In genomic region chr22:44850946-44851345, GRCh38 we compare ENCODE assay signal across 20 cellular contexts.
A peak's percentile ranks its signal among the peaks of the same experiment; 100 is the strongest.
DNase-seq lines count a peak whose midpoint lies in the region; ATAC-seq and TF ChIP-seq lines count a peak whose summit lies in the region.
"Had no signal": no experiment of that assay in that cellular context is flagged by ENCODE, and none has a peak within 500 bp of the region (broad histone marks: within the 10 kb centered on the region; RNA-seq: fewer than 3 reads in every experiment).

No MANE protein-coding gene starts in this region.

- no peak for ATAC-seq in activated CD4-positive, alpha-beta T cell treated with anti-CD3 and anti-CD28 coated beads for 36 hours
- ATAC-seq: HepG2 had no signal

- no peak overlapping the region for H3K4me3 Mint-ChIP-seq in activated CD4-positive, alpha-beta T cell treated with anti-CD3 and anti-CD28 coated beads for 36 hours
- no peak overlapping the region for H3K4me3 Mint-ChIP-seq in chondrocyte (ENCODE audit: unreplicated experiment)
- no peak overlapping the region for H3K4me3 Mint-ChIP-seq in activated naive CD4-positive, alpha-beta T cell treated with anti-CD3 and anti-CD28 coated beads for 36 hours
- H3K4me3 Mint-ChIP-seq in immature natural killer cell, result no peak overlapping the region
- H3K4me3 Mint-ChIP-seq: CD4-positive, CD25-positive, alpha-beta regulatory T cell had no signal

- no peaks in the 10 kb centered on the region for H3K9me3 Mint-ChIP-seq in activated CD4-positive, alpha-beta T cell treated with anti-CD3 and anti-CD28 coated beads for 36 hours (ENCODE audit: low read depth)
- H3K9me3 Mint-ChIP-seq in chondrocyte (ENCODE audit: low read depth), result no peaks in the 10 kb centered on the region
- no peaks in the 10 kb centered on the region for H3K9me3 Mint-ChIP-seq in activated naive CD4-positive, alpha-beta T cell treated with anti-CD3 and anti-CD28 coated beads for 36 hours
- no peaks in the 10 kb centered on the region for H3K9me3 Mint-ChIP-seq in immature natural killer cell

- H3K27me3 Mint-ChIP-seq in activated CD4-positive, alpha-beta T cell treated with anti-CD3 and anti-CD28 coated beads for 36 hours, result no peaks in the 10 kb centered on the region
- H3K27me3 Mint-ChIP-seq in chondrocyte (ENCODE audit: low read depth) (peaks cover 5% of the 10 kb centered on the region), immature natural killer cell (ENCODE audit: low read depth in 3 of 3) (peaks cover 0 to 3% (median 2%) of the 10 kb centered on the region in 3 donors)
- no peaks in the 10 kb centered on the region for H3K27me3 Mint-ChIP-seq in activated naive CD4-positive, alpha-beta T cell treated with anti-CD3 and anti-CD28 coated beads for 36 hours (ENCODE audit: low read depth)
- H3K27me3 Mint-ChIP-seq: CD4-positive, CD25-positive, alpha-beta regulatory T cell had no signal

- H3K4me1 Mint-ChIP-seq in activated CD4-positive, alpha-beta T cell treated with anti-CD3 and anti-CD28 coated beads for 36 hours, result peaks cover 10% of the 10 kb centered on the region
- H3K4me1 Mint-ChIP-seq in chondrocyte (ENCODE audit: low read depth), result no peaks in the 10 kb centered on the region
- H3K4me1 Mint-ChIP-seq in activated naive CD4-positive, alpha-beta T cell treated with anti-CD3 and anti-CD28 coated beads for 36 hours (ENCODE audit: low read depth), result peaks cover 10% of the 10 kb centered on the region
- no peaks in the 10 kb centered on the region for H3K4me1 Mint-ChIP-seq in immature natural killer cell
- H3K4me1 Mint-ChIP-seq: CD4-positive, CD25-positive, alpha-beta regulatory T cell had no signal

- H3K36me3 Mint-ChIP-seq in activated CD4-positive, alpha-beta T cell treated with anti-CD3 and anti-CD28 coated beads for 36 hours (ENCODE audit: low read depth), result no peaks in the 10 kb centered on the region
- H3K36me3 Mint-ChIP-seq in chondrocyte (ENCODE audit: low read depth) (no peaks in the 10 kb centered on the region), immature natural killer cell (peaks cover 0 to 8% (median 0%) of the 10 kb centered on the region in 3 donors)
- H3K36me3 Mint-ChIP-seq in activated naive CD4-positive, alpha-beta T cell treated with anti-CD3 and anti-CD28 coated beads for 36 hours (ENCODE audit: low read depth), result no peaks in the 10 kb centered on the region
- H3K36me3 Mint-ChIP-seq: CD4-positive, CD25-positive, alpha-beta regulatory T cell had no signal

- peak overlapping the region; percentile 47 for H3K27ac Mint-ChIP-seq in activated CD4-positive, alpha-beta T cell treated with anti-CD3 and anti-CD28 coated beads for 36 hours
- H3K27ac Mint-ChIP-seq in chondrocyte (ENCODE audit: unreplicated experiment) (no peak overlapping the region), immature natural killer cell (no peak overlapping the region)
- H3K27ac Mint-ChIP-seq in activated naive CD4-positive, alpha-beta T cell treated with anti-CD3 and anti-CD28 coated beads for 36 hours, result no peak overlapping the region
- H3K27ac Mint-ChIP-seq: CD4-positive, CD25-positive, alpha-beta regulatory T cell had no signal

- H3K27me3 ChIP-seq in WERI-Rb-1 (ENCODE audit: insufficient read depth, low read depth, severe bottlenecking), result no peaks in the 10 kb centered on the region
- H3K27me3 ChIP-seq: BLaER1, Peyer's patch had no signal

- H3K27ac ChIP-seq in WERI-Rb-1, result no peak overlapping the region
- H3K27ac ChIP-seq: BLaER1, Peyer's patch had no signal

- DNase-seq in activated CD4-positive, alpha-beta T cell treated with anti-CD3 and anti-CD28 coated beads for 36 hours, result no peak
- no peak for DNase-seq in activated CD4-positive, alpha-beta T cell treated with anti-CD3 and anti-CD28 coated beads, Interleukin-2, amount 50 U/mL, for 48 hours
- DNase-seq in EH (ENCODE audit: low read depth), result peak; percentile 7
- DNase-seq in chondrocyte (ENCODE audit: low spot score), result peak; percentile 36
- DNase-seq in posterior vena cava (ENCODE audit: low spot score), result peak; percentile 31
- DNase-seq in WERI-Rb-1, result no peak
- no peak for DNase-seq in activated naive CD4-positive, alpha-beta T cell treated with anti-CD3 and anti-CD28 coated beads for 36 hours
- DNase-seq in immature natural killer cell, result no peak
- DNase-seq: CD4-positive, CD25-positive, alpha-beta regulatory T cell; DMS79 treated with DMSO at 0.1 percent for 48 hours; Karpas-422; NCI-H1105; NCI-H1436 treated with DMSO at 0.1 percent for 48 hours; NCI-H187 treated with DMSO at 0.1 percent for 48 hours; NCI-H526 treated with DMSO at 0.1 percent for 48 hours; SHP77 treated with DMSO at 0.1 percent for 48 hours; SW 1271 had no signal

- intact Hi-C loops in activated CD4-positive, alpha-beta T cell treated with anti-CD3 and anti-CD28 coated beads for 36 hours (cut with DNase I, micrococcal nuclease), result no loop called here
- intact Hi-C loops in posterior vena cava (cut with DNase I), result no loop called here
- intact Hi-C loops in activated naive CD4-positive, alpha-beta T cell treated with anti-CD3 and anti-CD28 coated beads for 36 hours (cut with micrococcal nuclease), result no loop called here

- no peak overlapping the region for H3K4me3 ChIP-seq in WERI-Rb-1 (ENCODE audit: low read depth, low read length)
- H3K4me3 ChIP-seq: BLaER1, Peyer's patch had no signal

- H3K9me3 ChIP-seq in WERI-Rb-1 (ENCODE audit: severe bottlenecking), result no peaks in the 10 kb centered on the region
- H3K9me3 ChIP-seq: BLaER1, Peyer's patch had no signal

- CTCF ChIA-PET in activated CD4-positive, alpha-beta T cell treated with anti-CD3 and anti-CD28 coated beads for 36 hours (lab: Charles Lee), result no interaction called here
- CTCF ChIA-PET in activated naive CD4-positive, alpha-beta T cell treated with anti-CD3 and anti-CD28 coated beads for 36 hours (lab: Charles Lee), result interaction anchor here (0.7 kb wide), 1 partner anchor 17 kb away, joined by 3 read pairs; no protein-coding TSS in a partner anchor

- POLR2A ChIA-PET in activated CD4-positive, alpha-beta T cell treated with anti-CD3 and anti-CD28 coated beads for 36 hours (lab: Charles Lee), result no interaction called here

- no peak for TF ChIP-seq CTCF in chondrocyte (IDR thresholded peaks at IDR 0.05)
- TF ChIP-seq CTCF in WERI-Rb-1 (IDR thresholded peaks at IDR 0.05; ENCODE audit: low read depth, low read length), result no peak

- no peaks in the 10 kb centered on the region for H3K36me3 ChIP-seq in WERI-Rb-1
- H3K36me3 ChIP-seq: BLaER1, Peyer's patch had no signal

Comparison
In these comparisons a context has a peak if more than half of its experiments do, and no peak if none do; other contexts are left out.
1. DNase-seq: peak in EH (single experiment), chondrocyte (single experiment) and posterior vena cava (single experiment); none in activated CD4-positive, alpha-beta T cell treated with anti-CD3 and anti-CD28 coated beads for 36 hours (single experiment), activated CD4-positive, alpha-beta T cell treated with anti-CD3 and anti-CD28 coated beads, Interleukin-2, amount 50 U/mL, for 48 hours (0 of 2), WERI-Rb-1 (single experiment), activated naive CD4-positive, alpha-beta T cell treated with anti-CD3 and anti-CD28 coated beads for 36 hours (single experiment) and immature natural killer cell (0 of 3).